Comparison of ENCODE assay signal across 22 cellular contexts in genomic region chr7:46508541-46508940, GRCh38.
A peak's percentile ranks its signal among the peaks of the same experiment; 100 is the strongest.
DNase-seq lines count a peak whose midpoint lies in the region; ATAC-seq and TF ChIP-seq lines count a peak whose summit lies in the region.
"Had no signal": no experiment of that assay in that cellular context is flagged by ENCODE, and none has a peak within 500 bp of the region (broad histone marks: within the 10 kb centered on the region; RNA-seq: fewer than 3 reads in every experiment).

No MANE protein-coding gene starts in this region.

- peak overlapping the region; percentile 10 for H3K27ac Mint-ChIP-seq in nephron progenitor cell
- H3K27ac Mint-ChIP-seq: B cell; CD4-positive, CD25-positive, alpha-beta regulatory T cell; CD8-positive, alpha-beta memory T cell; H9; IgD-negative memory B cell had no signal

- no peak overlapping the region for H3K4me2 ChIP-seq in PC-3 (ENCODE audit: low read length)

- H3K36me3 Mint-ChIP-seq in nephron progenitor cell (ENCODE audit: low read depth), result peaks cover 16% of the 10 kb centered on the region
- H3K36me3 Mint-ChIP-seq: CD4-positive, CD25-positive, alpha-beta regulatory T cell; CD8-positive, alpha-beta memory T cell had no signal

- 40 to 65% (median 53%) methylated on average over 2 of the region's 2 CpGs for WGBS in adrenal gland, 4 donors

- no peaks in the 10 kb centered on the region for H3K9me3 ChIP-seq in BE2C
- H3K9me3 ChIP-seq in PC-3 (ENCODE audit: low read length), result peaks cover 13% of the 10 kb centered on the region; the same call in 1 of the 2 replicates
- H3K9me3 ChIP-seq in adrenal gland (replicated peaks in 1 of 3), result no peaks in the 10 kb centered on the region

- no peaks in the 10 kb centered on the region for H3K9me2 ChIP-seq in PC-3 (replicated peaks; ENCODE audit: low read length)

- no peak overlapping the region for H3K9ac ChIP-seq in PC-3 (ENCODE audit: low read length)

- H3K4me3 ChIP-seq in BE2C (ENCODE audit: low read depth, low read length), result no peak overlapping the region
- H3K4me3 ChIP-seq in PC-3 (ENCODE audit: low read length), result no peak overlapping the region
- H3K4me3 ChIP-seq in adrenal gland, result no peak overlapping the region
- H3K4me3 ChIP-seq: GM12878 had no signal

- H3K4me1 ChIP-seq in BE2C (peaks cover 6% of the 10 kb centered on the region; the same call in 1 of the 2 replicates), PC-3 (ENCODE audit: insufficient read depth, low read length) (no peaks in the 10 kb centered on the region), adrenal gland (replicated peaks in 1 of 2) (no peaks in the 10 kb centered on the region)

- peak; percentile 11; the same call in 1 of the 2 replicates for TF ChIP-seq CTCF in BE2C (IDR thresholded peaks at IDR 0.05; ENCODE audit: low read depth, low read length)
- no peak for TF ChIP-seq CTCF in PC-3 (conservative IDR thresholded peaks at IDR 0.05; ENCODE audit: low read depth, low read length)
- TF ChIP-seq CTCF in VCaP (conservative IDR thresholded peaks at IDR 0.05), result 0 out of 2 replicates have a peak, but pooled peaks have one; percentile 8
- no peak for TF ChIP-seq CTCF in nephron progenitor cell (IDR thresholded peaks at IDR 0.05)
- TF ChIP-seq CTCF in adrenal gland (IDR thresholded peaks at IDR 0.05), result no peak

- H3K27ac ChIP-seq in PC-3 (ENCODE audit: low read length) (no peak overlapping the region), VCaP (peak overlapping the region; percentile 71), caudate nucleus (ENCODE audit: low read depth, low read length) (no peak overlapping the region), adrenal gland (no peak overlapping the region)

- H3K4me3 Mint-ChIP-seq in nephron progenitor cell, result no peak overlapping the region
- H3K4me3 Mint-ChIP-seq: B cell; CD4-positive, CD25-positive, alpha-beta regulatory T cell; CD8-positive, alpha-beta memory T cell; H9; IgD-negative memory B cell had no signal

- BruUV-seq in PC-3 (replicated peaks; lab: Mats Ljungman, UMichigan), result no TSS peak

- no peaks in the 10 kb centered on the region for H4K20me1 ChIP-seq in PC-3 (ENCODE audit: low read length)

- no peak for ATAC-seq in PC-3
- ATAC-seq: GM12878, HepG2 had no signal

- peak overlapping the region; percentile 35; the same call in 1 of the 2 replicates for H2AFZ ChIP-seq in PC-3 (ENCODE audit: low read length)

- no peaks in the 10 kb centered on the region for H3K36me3 ChIP-seq in BE2C
- no peaks in the 10 kb centered on the region for H3K36me3 ChIP-seq in PC-3 (ENCODE audit: low read depth, low read length)
- H3K36me3 ChIP-seq in adrenal gland (replicated peaks in 1 of 2), result no peaks in the 10 kb centered on the region

- TF ChIP-seq POLR2A in adrenal gland (IDR thresholded peaks at IDR 0.05), result no peak

- peaks cover 31% of the 10 kb centered on the region for H3K9me3 Mint-ChIP-seq in nephron progenitor cell

- CTCF ChIA-PET in PC-3 (lab: Charles Lee), result no interaction called here

- H3F3A ChIP-seq in PC-3 (ENCODE audit: low read length, unreplicated experiment), result no peaks in the 10 kb centered on the region

- H3K79me2 ChIP-seq in PC-3 (ENCODE audit: low read length), result no peaks in the 10 kb centered on the region

- intact Hi-C loops in PC-3 (cut with micrococcal nuclease) (no loop called here), posterior vena cava (cut with DNase I) (no loop called here), adrenal gland (cut with DNase I) (no loop called here)

- peak; percentile 24 for DNase-seq in BE2C
- DNase-seq in PC-3, result no peak
- no peak for DNase-seq in nephron progenitor cell
- DNase-seq in posterior vena cava (ENCODE audit: low spot score), result no peak
- DNase-seq in NCI-H2081 treated with DMSO at 0.1 percent for 48 hours (lab: John Stamatoyannopoulos, UW), result no peak
- no peak for DNase-seq in caudate nucleus (lab: John Stamatoyannopoulos, UW)
- DNase-seq in adrenal gland, result no peak
- DNase-seq: C1 segment of cervical spinal cord; CD4-positive, CD25-positive, alpha-beta regulatory T cell; CD8-positive, alpha-beta memory T cell; COR-L47; DMS 273 treated with DMSO at 0.1 percent for 48 hours; DMS53; DND-41; EL; GOT3; H9 had no signal

- H3K4me1 Mint-ChIP-seq in nephron progenitor cell, result peaks cover 54% of the 10 kb centered on the region
- H3K4me1 Mint-ChIP-seq: B cell; CD4-positive, CD25-positive, alpha-beta regulatory T cell; CD8-positive, alpha-beta memory T cell; H9; IgD-negative memory B cell had no signal

- POLR2A ChIA-PET in PC-3 (lab: Charles Lee; ENCODE audit: unreplicated experiment), result no interaction called here

- no peaks in the 10 kb centered on the region for H3K27me3 ChIP-seq in BE2C
- H3K27me3 ChIP-seq in PC-3 (ENCODE audit: low read length), result no peaks in the 10 kb centered on the region
- no peaks in the 10 kb centered on the region for H3K27me3 ChIP-seq in adrenal gland

- H3K27me3 Mint-ChIP-seq in nephron progenitor cell (ENCODE audit: low read depth, poor library complexity), result peaks cover 12% of the 10 kb centered on the region
- H3K27me3 Mint-ChIP-seq: B cell; CD4-positive, CD25-positive, alpha-beta regulatory T cell; CD8-positive, alpha-beta memory T cell; IgD-negative memory B cell had no signal

Comparison
In these comparisons a context has a peak if more than half of its experiments do, and no peak if none do; other contexts are left out.
1. CTCF ChIP-seq: peak in BE2C (single experiment) and VCaP (single experiment); none in PC-3 (single experiment), nephron progenitor cell (single experiment) and adrenal gland (0 of 6).